ENCODE assay signal across 17 cellular contexts in the genomic region with DNA sequence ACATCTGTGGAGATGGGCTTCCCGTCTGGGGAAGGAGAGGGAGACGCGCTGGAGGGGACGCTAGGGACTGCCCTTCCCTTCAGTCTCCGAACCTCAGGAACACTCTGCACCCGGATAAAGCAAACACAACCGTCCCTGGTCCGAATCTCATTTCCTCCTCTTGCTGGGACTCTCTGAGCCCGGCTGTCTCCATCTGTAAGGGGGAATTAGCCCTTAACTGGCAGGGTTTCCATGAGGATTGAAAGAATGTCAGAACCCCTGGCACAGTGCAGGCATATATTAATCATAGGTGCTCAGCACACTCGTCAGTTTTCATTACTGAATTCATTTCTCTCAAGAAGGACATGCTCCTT.
"Had no signal": no experiment of that assay in that cellular context is flagged by ENCODE, and none has a peak within 500 bp of the region (broad histone marks: within the 10 kb centered on the region; RNA-seq: fewer than 3 reads in every experiment).

No MANE protein-coding gene starts in this region.

- H3K27ac ChIP-seq: adrenal gland, hepatocyte, thyroid gland, VCaP had no signal

- H3K9me3 ChIP-seq: adrenal gland, thyroid gland had no signal

- H3K27me3 ChIP-seq: adrenal gland, thyroid gland had no signal

- H3K4me3 Mint-ChIP-seq: activated CD4-positive, alpha-beta memory T cell treated with anti-CD3 and anti-CD28 coated beads, Interleukin-2, amount 10 ng/mL, durations not matched to agents 7 days and 5 days; activated CD4-positive, alpha-beta T cell treated with anti-CD3 and anti-CD28 coated beads for 36 hours; activated T-helper 1 cell treated with anti-CD3 and anti-CD28 coated beads, Interleukin-12 subunit alpha, Interleukin-12 subunit beta, Interleukin-2, Interleukin-4 antibody, amounts not matched to agents 30 ng/mL and 10 ng/mL and 1 ng/mL, durations not matched to agents 14 hours and 24 hours and 36 hours; central memory CD8-positive, alpha-beta T cell; neural crest cell had no signal

- H3K4me3 ChIP-seq: adrenal gland, hepatocyte, thyroid gland had no signal

- H3K27ac Mint-ChIP-seq: activated CD4-positive, alpha-beta memory T cell treated with anti-CD3 and anti-CD28 coated beads, Interleukin-2, amount 10 ng/mL, durations not matched to agents 7 days and 5 days; activated CD4-positive, alpha-beta T cell treated with anti-CD3 and anti-CD28 coated beads for 36 hours; activated T-helper 1 cell treated with anti-CD3 and anti-CD28 coated beads, Interleukin-12 subunit alpha, Interleukin-12 subunit beta, Interleukin-2, Interleukin-4 antibody, amounts not matched to agents 30 ng/mL and 10 ng/mL and 1 ng/mL, durations not matched to agents 14 hours and 24 hours and 36 hours; memory B cell; T-cell had no signal

- H3K36me3 ChIP-seq: adrenal gland, thyroid gland had no signal

- H3K36me3 Mint-ChIP-seq: T-cell had no signal

- ATAC-seq: activated CD4-positive, alpha-beta T cell treated with anti-CD3 and anti-CD28 coated beads for 36 hours; left lobe of liver; T-cell had no signal

- H3K9me3 Mint-ChIP-seq: activated CD4-positive, alpha-beta memory T cell treated with anti-CD3 and anti-CD28 coated beads, Interleukin-2, amount 10 ng/mL, durations not matched to agents 7 days and 5 days; activated T-helper 1 cell treated with anti-CD3 and anti-CD28 coated beads, Interleukin-12 subunit alpha, Interleukin-12 subunit beta, Interleukin-2, Interleukin-4 antibody, amounts not matched to agents 30 ng/mL and 10 ng/mL and 1 ng/mL, durations not matched to agents 14 hours and 24 hours and 36 hours; central memory CD8-positive, alpha-beta T cell; memory B cell; neural crest cell; T-cell had no signal

- DNase-seq: activated CD4-positive, alpha-beta memory T cell treated with anti-CD3 and anti-CD28 coated beads, Interleukin-2, amount 10 ng/mL, durations not matched to agents 7 days and 5 days; activated naive CD4-positive, alpha-beta T cell; adrenal gland; cortex of kidney; effector CD8-positive, alpha-beta T cell; stimulated activated CD4-positive, alpha-beta T cell treated with anti-CD3 and anti-CD28 coated beads, Interleukin-4, amount 100 ng/mL, for 4 hours; T-cell; T1000; thyroid gland had no signal

- H3K4me1 Mint-ChIP-seq: activated CD4-positive, alpha-beta memory T cell treated with anti-CD3 and anti-CD28 coated beads, Interleukin-2, amount 10 ng/mL, durations not matched to agents 7 days and 5 days had no signal
